8 cellular contexts compared by ENCODE assay signal in genomic region chr16:2150418-2151187, GRCh38. TPM values are rescaled to one million over a fixed set of nuclear protein-coding genes. Genes with fewer than 3 reads are reported as not detected.
A peak's percentile ranks its signal among the peaks of the same experiment; 100 is the strongest.
DNase-seq lines count a peak whose midpoint lies in the region; ATAC-seq, FAIRE-seq and TF ChIP-seq lines count a peak whose summit lies in the region.

No MANE protein-coding gene starts in this region.

- FAIRE-seq in kidney (lab: Jason Lieb, UNC) = no peak

- peaks cover 6% of the 10 kb centered on the region for H3K36me3 ChIP-seq in CD4-positive, CD25-positive, alpha-beta regulatory T cell (ENCODE audit: control insufficient read depth, insufficient read depth, low read length)
- H3K36me3 ChIP-seq in kidney (ENCODE audit: control insufficient read depth in 1 of 2, insufficient read depth in 2 of 2, low read length in 2 of 2) = peaks cover 0 to 3% of the 10 kb centered on the region in 2 donors

- DNase-seq in CD4-positive, CD25-positive, alpha-beta regulatory T cell = no peak
- DNase-seq in HFFc6 (no peak), SHP77 treated with DMSO at 0.1 percent for 48 hours (lab: John Stamatoyannopoulos, UW) (peak; percentile 53), kidney (peak; percentile 73), omental fat pad (ENCODE audit: low spot score) (no peak)

- H3K36me3 Mint-ChIP-seq in CD4-positive, CD25-positive, alpha-beta regulatory T cell = peaks cover 5% of the 10 kb centered on the region
- peaks cover 31% of the 10 kb centered on the region for H3K36me3 Mint-ChIP-seq in HFFc6 (ENCODE audit: low read depth)

- peaks cover 6% of the 10 kb centered on the region for H3K27me3 Mint-ChIP-seq in CD4-positive, CD25-positive, alpha-beta regulatory T cell
- peaks cover 43% of the 10 kb centered on the region for H3K27me3 Mint-ChIP-seq in HFFc6 (ENCODE audit: insufficient read depth)

- peaks cover 0 to 57% (median 18%) of the 10 kb centered on the region in 4 donors for H3K4me1 Mint-ChIP-seq in CD4-positive, CD25-positive, alpha-beta regulatory T cell
- peaks cover 28% of the 10 kb centered on the region for H3K4me1 Mint-ChIP-seq in HFFc6 (ENCODE audit: low read depth)

- no peak for ATAC-seq in CD4-positive, CD25-positive, alpha-beta regulatory T cell (ENCODE audit: low read depth in 2 of 2)
- ATAC-seq in GM18498 (IDR thresholded peaks at IDR 0.05; ENCODE audit: unreplicated experiment) = no peak
- no peak for ATAC-seq in GM18519 (IDR thresholded peaks at IDR 0.05; ENCODE audit: low FRiP score, unreplicated experiment)
- no peak for ATAC-seq in HG02840 (IDR thresholded peaks at IDR 0.05; ENCODE audit: low FRiP score, unreplicated experiment)
- no peak for ATAC-seq in omental fat pad (ENCODE audit: low FRiP score)

- H3K4me1 ChIP-seq in CD4-positive, CD25-positive, alpha-beta regulatory T cell (ENCODE audit: control insufficient read depth, insufficient read depth, low read length, poor library complexity, severe bottlenecking) = peaks cover 55% of the 10 kb centered on the region
- H3K4me1 ChIP-seq in kidney (ENCODE audit: control insufficient read depth in 1 of 2, insufficient read depth in 1 of 2, low read depth in 1 of 2, low read length in 2 of 2) = peaks cover 13 to 54% of the 10 kb centered on the region in 2 donors

- TF ChIP-seq CTCF in HFFc6 (IDR thresholded peaks at IDR 0.05) (peak; percentile 16; the same call in 1 of the 2 replicates), kidney (IDR thresholded peaks at IDR 0.05; ENCODE audit: borderline replicate concordance, extremely low read depth, insufficient read depth) (no peak), omental fat pad (IDR thresholded peaks at IDR 0.05) (no peak)

- no peak overlapping the region for H3K4me3 ChIP-seq in CD4-positive, CD25-positive, alpha-beta regulatory T cell (ENCODE audit: low read depth, low read length)
- H3K4me3 ChIP-seq in kidney (ENCODE audit: low read length in 2 of 2) = no peak overlapping the region

- H3K9ac ChIP-seq in kidney (ENCODE audit: low read length in 2 of 2) = peak overlapping the region in 1 of 2 donors; percentile 12

- H3K9me3 ChIP-seq in CD4-positive, CD25-positive, alpha-beta regulatory T cell (ENCODE audit: control insufficient read depth in 2 of 2, low read length in 2 of 2) = no peaks in the 10 kb centered on the region
- no peaks in the 10 kb centered on the region for H3K9me3 ChIP-seq in kidney (ENCODE audit: control insufficient read depth in 1 of 2, low read length in 2 of 2)

- peak overlapping the region in 3 of 4 donors; percentile 15 to 48 (median 46) for H3K4me3 Mint-ChIP-seq in CD4-positive, CD25-positive, alpha-beta regulatory T cell
- H3K4me3 Mint-ChIP-seq in HFFc6 = peak overlapping the region; percentile 91

- no peaks in the 10 kb centered on the region for H3K9me3 Mint-ChIP-seq in CD4-positive, CD25-positive, alpha-beta regulatory T cell
- H3K9me3 Mint-ChIP-seq in HFFc6 = peaks cover 12% of the 10 kb centered on the region

- H3K27me3 ChIP-seq in CD4-positive, CD25-positive, alpha-beta regulatory T cell (ENCODE audit: control insufficient read depth, insufficient read depth, low read length) = no peaks in the 10 kb centered on the region

- H3K27ac ChIP-seq in CD4-positive, CD25-positive, alpha-beta regulatory T cell (ENCODE audit: insufficient read depth, low read length, poor library complexity, severe bottlenecking) = no peak overlapping the region
- H3K27ac ChIP-seq in kidney (ENCODE audit: low read depth in 2 of 2, low read length in 2 of 2) = no peak overlapping the region

- no peak overlapping the region for H3K27ac Mint-ChIP-seq in CD4-positive, CD25-positive, alpha-beta regulatory T cell
- peak overlapping the region; percentile 92 for H3K27ac Mint-ChIP-seq in HFFc6

- intact Hi-C loops in kidney (cut with DNase I) = no loop called here

RNA-seq across cellular contexts. Expression of gene RAB26, which starts 2.2 kb away (rescaled TPM):
- not detected for total RNA-seq in CD4-positive, CD25-positive, alpha-beta regulatory T cell
- 1 to 10 TPM in 2 of 4 donors, under 1 TPM in 2; 0.38 to 1.2 (median 0.93) TPM for polyA plus RNA-seq in CD4-positive, CD25-positive, alpha-beta regulatory T cell
- total RNA-seq in HFFc6 (2021; fragmentation: NEBNext Ultra II Directional; extraction: Animal tissue kit (Norgen Biotek cat#: 25700)) = 1 to 10 TPM in 1 of 6 experiments, under 1 TPM in 5; 0.31 to 1.2 (median 0.65) TPM
- total RNA-seq in kidney (1.5 TPM), omental fat pad (1 to 10 TPM in 2 of 4 donors, under 1 TPM in 1, not detected in 1; 0.19 to 2.0 (median 1.1) TPM)
- polyA plus RNA-seq in kidney (ENCODE audit: insufficient read depth, low read depth, low replicate concordance) = 3.0 TPM

RNA-seq across cellular contexts. Expression of gene TRAF7, which starts 5.0 kb away (rescaled TPM):
- total RNA-seq in CD4-positive, CD25-positive, alpha-beta regulatory T cell = 33.4 TPM
- 1 to 10 TPM; 4.0 to 7.3 (median 4.8) TPM for polyA plus RNA-seq in CD4-positive, CD25-positive, alpha-beta regulatory T cell
- 10 to 100 TPM; 81.4 to 88.3 (median 85.3) TPM for total RNA-seq in HFFc6 (2021; fragmentation: NEBNext Ultra II Directional; extraction: Animal tissue kit (Norgen Biotek cat#: 25700))
- total RNA-seq in kidney = 66.8 TPM
- polyA plus RNA-seq in kidney (ENCODE audit: insufficient read depth, low read depth, low replicate concordance) = 26.1 TPM
- total RNA-seq in omental fat pad = 10 to 100 TPM; 31.9 to 42.7 (median 34.3) TPM

RNA-seq across cellular contexts. Expression of gene PKD1, which starts 14.9 kb away (rescaled TPM):
- total RNA-seq in CD4-positive, CD25-positive, alpha-beta regulatory T cell = 86.1 TPM
- polyA plus RNA-seq in CD4-positive, CD25-positive, alpha-beta regulatory T cell = 1 to 10 TPM; 1.4 to 4.4 (median 2.6) TPM
- 100 to 1,000 TPM in 1 of 6 experiments, 10 to 100 TPM in 5; 77.9 to 118 (median 82.5) TPM for total RNA-seq in HFFc6 (2021; fragmentation: NEBNext Ultra II Directional; extraction: Animal tissue kit (Norgen Biotek cat#: 25700))
- total RNA-seq in kidney (88.3 TPM), omental fat pad (100 to 1,000 TPM in 2 of 4 donors, 10 to 100 TPM in 2; 86.4 to 214 (median 121) TPM)
- polyA plus RNA-seq in kidney (ENCODE audit: insufficient read depth, low read depth, low replicate concordance) = 16.2 TPM

RNA-seq across cellular contexts. Expression of gene CASKIN1, which starts 45.8 kb away (rescaled TPM):
- not detected for total RNA-seq in CD4-positive, CD25-positive, alpha-beta regulatory T cell
- polyA plus RNA-seq in CD4-positive, CD25-positive, alpha-beta regulatory T cell = not detected
- under 1 TPM; 0.06 to 0.56 (median 0.11) TPM for total RNA-seq in HFFc6 (2021; fragmentation: NEBNext Ultra II Directional; extraction: Animal tissue kit (Norgen Biotek cat#: 25700))
- total RNA-seq in kidney (0.66 TPM), omental fat pad (under 1 TPM; 0.12 to 0.19 (median 0.14) TPM)
- 0.30 TPM for polyA plus RNA-seq in kidney (ENCODE audit: insufficient read depth, low read depth, low replicate concordance)

RNA-seq across cellular contexts. Expression of gene MLST8, which starts 54.7 kb away (rescaled TPM):
- total RNA-seq in CD4-positive, CD25-positive, alpha-beta regulatory T cell = 23.5 TPM
- 10 to 100 TPM; 20.9 to 31.1 (median 24.3) TPM for polyA plus RNA-seq in CD4-positive, CD25-positive, alpha-beta regulatory T cell
- 10 to 100 TPM; 32.7 to 39.4 (median 37.5) TPM for total RNA-seq in HFFc6 (2021; fragmentation: NEBNext Ultra II Directional; extraction: Animal tissue kit (Norgen Biotek cat#: 25700))
- total RNA-seq in kidney (34.0 TPM), omental fat pad (10 to 100 TPM; 29.8 to 44.6 (median 34.6) TPM)
- 63.3 TPM for polyA plus RNA-seq in kidney (ENCODE audit: insufficient read depth, low read depth, low replicate concordance)

Comparison
In these comparisons a context has a peak if more than half of its experiments do, and no peak if none do; other contexts are left out.
1. DNase-seq: peak in SHP77 treated with DMSO at 0.1 percent for 48 hours (single experiment) and kidney (single experiment); none in CD4-positive, CD25-positive, alpha-beta regulatory T cell (0 of 3), HFFc6 (single experiment) and omental fat pad (single experiment).